ENCODE assay signal across 21 cellular contexts in the genomic region with DNA sequence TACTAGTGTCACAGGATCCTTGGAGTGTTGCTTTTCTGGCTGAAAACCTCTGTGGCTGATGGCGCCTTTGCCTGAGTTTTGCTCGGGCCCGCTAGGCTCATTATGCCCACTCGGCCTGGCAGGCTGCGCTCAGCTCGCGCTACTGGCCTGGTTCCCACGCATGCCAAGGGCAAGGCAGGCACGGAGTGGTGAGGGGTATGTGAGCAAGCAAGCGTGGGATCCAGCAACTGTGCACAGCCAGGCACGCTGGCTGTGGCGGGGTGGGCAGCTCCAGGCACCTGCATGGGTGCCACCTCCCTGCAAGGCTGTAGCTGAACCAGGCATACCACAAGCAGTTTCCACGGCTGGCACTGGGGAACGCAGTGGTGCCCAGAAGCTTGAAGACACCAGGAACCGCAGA.
"Had no signal": no experiment of that assay in that cellular context is flagged by ENCODE, and none has a peak within 500 bp of the region (broad histone marks: within the 10 kb centered on the region; RNA-seq: fewer than 3 reads in every experiment).

No MANE protein-coding gene starts in this region.

- H3K27me3 ChIP-seq: colonic mucosa, foreskin keratinocyte, heart right ventricle had no signal

- DNase-seq: cerebellar nuclear complex; colonic mucosa; cortex of kidney; effector CD8-positive, alpha-beta T cell; effector memory CD8-positive, alpha-beta T cell; foreskin keratinocyte; glutamatergic neuron; head of caudate nucleus; heart right ventricle; hippocampal formation; kidney glomerular epithelial cell; left colon; left ventricle myocardium inferior; lower lobe of right lung; mesenchymal stem cell had no signal

- H3K27ac ChIP-seq: colonic mucosa, esophagus muscularis mucosa, foreskin keratinocyte, heart right ventricle, left ventricle myocardium inferior, lower lobe of right lung had no signal

- H3K36me3 ChIP-seq: colonic mucosa, esophagus muscularis mucosa, heart right ventricle, left ventricle myocardium inferior, lower lobe of right lung had no signal

- FAIRE-seq: endometrium, endothelial cell of umbilical vein, frontal cortex, islet of Langerhans, keratinocyte had no signal

- H3K9me3 ChIP-seq: colonic mucosa, esophagus muscularis mucosa had no signal

- H3K4me3 ChIP-seq: colonic mucosa, esophagus muscularis mucosa, heart right ventricle, left ventricle myocardium inferior, lower lobe of right lung had no signal

- H3K4me1 ChIP-seq: colonic mucosa, esophagus muscularis mucosa, foreskin keratinocyte, heart right ventricle, left ventricle myocardium inferior, lower lobe of right lung had no signal
